1 cellular context compared by ENCODE assay signal in genomic region chr2:159270744-159271379, GRCh38.
TF ChIP-seq lines count a peak whose summit lies in the region.

No MANE protein-coding gene starts in this region.

TF ChIP-seq in K562, 482 proteins besides CTCF, POLR2A, EP300 and RAD21 (continued from another document):
- TF ChIP-seq ZNF592 (IDR thresholded peaks at IDR 0.05) (no peak), CBX3 (IDR thresholded peaks at IDR 0.05; ENCODE audit: borderline replicate concordance in 1 of 2, low read length in 2 of 2) (peak in 1 of 2 experiments; percentile 12; a peak in 1 of 3 replicates), CHAMP1 (IDR thresholded peaks at IDR 0.05) (peak; percentile 58; the same call in 1 of the 2 replicates), NFE2 (IDR thresholded peaks at IDR 0.05; ENCODE audit: low read depth) (peak; percentile 75), HMBOX1 (IDR thresholded peaks at IDR 0.05) (no peak), ZNF444 (CRISPR knock-in tag; IDR thresholded peaks at IDR 0.05) (no peak), SMARCB1 (IDR thresholded peaks at IDR 0.05; ENCODE audit: insufficient read length, low read depth) (no peak), ZNF507 (tag; conservative IDR thresholded peaks at IDR 0.05) (peak; percentile 26; the same call in 1 of the 2 replicates), PHF8 (IDR thresholded peaks at IDR 0.05; ENCODE audit: borderline replicate concordance, low read length) (no peak), ZBTB5 (IDR thresholded peaks at IDR 0.05) (no peak), HNRNPUL1 (IDR thresholded peaks at IDR 0.05; ENCODE audit: low read length) (no peak), JUND (IDR thresholded peaks at IDR 0.05; ENCODE audit: borderline replicate concordance, low read depth, low read length) (peak; percentile 20; the same call in 1 of the 2 replicates), JUND (tag; IDR thresholded peaks at IDR 0.05; ENCODE audit: borderline replicate concordance, low read depth, low read length) (no peak), ARID1B (IDR thresholded peaks at IDR 0.05) (peak; percentile 43; the same call in 1 of the 2 replicates), ZNF436 (CRISPR knock-in tag; IDR thresholded peaks at IDR 0.05) (no peak), MAFK (IDR thresholded peaks at IDR 0.05; ENCODE audit: low read length) (peak; percentile 28; the same call in 1 of the 2 replicates), RFX1 (IDR thresholded peaks at IDR 0.05) (0 out of 2 replicates have a peak, but pooled peaks have one; percentile 13), ELK1 (CRISPR knock-in tag; IDR thresholded peaks at IDR 0.05) (no peak), MYC (IDR thresholded peaks at IDR 0.05; ENCODE audit: low read depth, low read length) (no peak), MYC (CRISPR knock-in tag; IDR thresholded peaks at IDR 0.05; ENCODE audit: borderline replicate concordance, low read depth) (no peak), DPF2 (IDR thresholded peaks at IDR 0.05) (peak; percentile 36; the same call in 1 of the 2 replicates), ZNF3 (CRISPR knock-in tag; IDR thresholded peaks at IDR 0.05) (no peak), SMARCA5 (IDR thresholded peaks at IDR 0.05) (no peak), ZNF316 (IDR thresholded peaks at IDR 0.05) (peak; percentile 60), ZNF280A (IDR thresholded peaks at IDR 0.05; ENCODE audit: low read depth, partially characterized antibody) (peak; percentile 36), NFRKB (IDR thresholded peaks at IDR 0.05; ENCODE audit: low read depth) (0 out of 2 replicates have a peak, but pooled peaks have one; percentile 40), AFF1 (IDR thresholded peaks at IDR 0.05; ENCODE audit: low read depth in 1 of 2, partially characterized antibody in 2 of 2) (peak in 1 of 2 experiments; percentile 98), KHSRP (IDR thresholded peaks at IDR 0.05) (0 out of 2 replicates have a peak, but pooled peaks have one; percentile 16), EP400 (IDR thresholded peaks at IDR 0.05) (0 out of 2 replicates have a peak, but pooled peaks have one; percentile 30), GABPA (tag; conservative IDR thresholded peaks at IDR 0.05; ENCODE audit: low read depth) (no peak), THRA (IDR thresholded peaks at IDR 0.05) (no peak), NFIC (IDR thresholded peaks at IDR 0.05) (no peak), ZBTB1 (CRISPR knock-in tag; IDR thresholded peaks at IDR 0.05; ENCODE audit: borderline replicate concordance, low read depth) (no peak), CC2D1A (IDR thresholded peaks at IDR 0.05) (peak; percentile 28; the same call in 1 of the 2 replicates), TRIM24 (IDR thresholded peaks at IDR 0.05) (peak in 1 of 2 experiments; percentile 49; a peak in 1 of 4 replicates)
